In the genomic region with DNA sequence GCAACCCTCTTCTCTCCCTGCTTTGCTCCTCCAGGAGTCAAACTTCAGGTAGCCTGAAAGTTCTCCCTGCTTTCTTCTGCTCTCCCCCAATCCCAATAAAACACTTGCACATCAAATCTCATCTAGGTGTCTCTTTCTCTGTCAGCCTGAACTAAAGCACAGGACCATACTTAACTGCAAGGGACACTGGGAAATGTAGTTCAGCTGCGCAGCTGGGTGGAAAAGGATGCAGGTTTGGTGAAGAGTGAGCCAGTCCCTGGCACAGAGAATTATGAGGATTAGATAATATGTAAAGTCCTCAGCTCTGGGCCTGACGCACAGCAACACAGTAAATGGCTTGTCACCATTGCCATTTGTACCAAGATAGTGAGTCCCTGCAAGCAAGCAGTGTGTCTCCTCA, we compare ENCODE assay signal across 8 cellular contexts. TPM values are rescaled to one million over a fixed set of nuclear protein-coding genes. Genes with fewer than 3 reads are reported as not detected.
"Had no signal": no experiment of that assay in that cellular context is flagged by ENCODE, and none has a peak within 500 bp of the region (broad histone marks: within the 10 kb centered on the region; RNA-seq: fewer than 3 reads in every experiment).

No MANE protein-coding gene starts in this region.

- H3K4me1 ChIP-seq: HAP-1 had no signal

- H3K36me3 ChIP-seq: HAP-1 had no signal

- FAIRE-seq: HTR-8/SVneo had no signal

- DNase-seq: H7, KG1 had no signal

- H3K4me3 ChIP-seq: GM23338, HAP-1 had no signal

- H3K4me2 ChIP-seq: GM23338 had no signal

- ATAC-seq: GM23338, HCT116 had no signal

- H3K9me3 ChIP-seq: HAP-1 had no signal

- H2AFZ ChIP-seq: GM23338 had no signal

RNA-seq across cellular contexts. Expression of gene IRX3, which starts 29.5 kb away (rescaled TPM):
- total RNA-seq: HT-29 had no signal
- polyA plus RNA-seq: IgD-negative memory B cell had no signal
